18 cellular contexts compared by ENCODE assay signal in the genomic region with DNA sequence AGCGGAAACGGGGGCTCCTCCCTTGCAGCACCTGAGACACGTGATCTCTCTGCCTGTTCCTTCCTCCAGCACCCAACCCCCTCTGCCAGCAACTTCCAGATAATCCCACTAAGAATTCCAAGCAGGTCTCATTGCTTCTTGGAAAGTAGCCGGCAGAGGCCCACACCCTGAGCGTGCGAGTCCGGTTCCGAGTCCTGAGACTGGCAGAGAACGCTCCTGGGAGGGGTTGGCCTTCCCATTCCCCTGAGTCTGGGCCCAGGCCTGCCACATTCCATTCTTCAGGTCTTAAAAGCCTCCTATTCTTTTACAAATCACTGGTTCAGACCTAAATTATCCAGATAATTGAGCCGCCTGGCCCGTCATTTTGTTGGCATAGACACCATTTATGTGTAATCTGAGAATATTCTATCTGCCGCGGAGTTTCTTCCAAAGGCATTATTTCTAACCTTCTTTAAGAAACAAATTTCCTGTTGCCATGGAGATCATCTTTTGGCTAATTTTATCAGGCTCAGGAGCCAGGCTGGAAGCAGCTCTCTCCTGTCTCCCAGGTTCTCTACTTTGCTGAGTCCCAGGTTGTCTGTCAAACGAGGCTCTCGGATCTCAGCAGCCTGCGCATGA.
DNase-seq lines count a peak whose midpoint lies in the region; ATAC-seq and TF ChIP-seq lines count a peak whose summit lies in the region.
"Had no signal": no experiment of that assay in that cellular context is flagged by ENCODE, and none has a peak within 500 bp of the region (broad histone marks: within the 10 kb centered on the region; RNA-seq: fewer than 3 reads in every experiment).

No MANE protein-coding gene starts in this region.

- H3K27me3 ChIP-seq in foreskin keratinocyte, result no peaks in the 10 kb centered on the region

- H3K4me3 Mint-ChIP-seq in mesothelial cell of epicardium, result peak overlapping the region; percentile 49
- H3K4me3 Mint-ChIP-seq: natural killer cell had no signal

- no peaks in the 10 kb centered on the region for H3K9me3 Mint-ChIP-seq in mesothelial cell of epicardium
- H3K9me3 Mint-ChIP-seq: natural killer cell had no signal

- no peaks in the 10 kb centered on the region for H3K36me3 Mint-ChIP-seq in mesothelial cell of epicardium
- H3K36me3 Mint-ChIP-seq: natural killer cell had no signal

- H3K27ac ChIP-seq in foreskin keratinocyte, result no peak overlapping the region
- peak overlapping the region; percentile 17 for H3K27ac ChIP-seq in temporal lobe (ENCODE audit: low read depth, low read length)
- H3K27ac ChIP-seq: coronary artery, esophagus squamous epithelium, lower lobe of right lung had no signal

- H3K27me3 Mint-ChIP-seq in mesothelial cell of epicardium (ENCODE audit: low read depth), result no peaks in the 10 kb centered on the region

- no peaks in the 10 kb centered on the region for H3K4me1 ChIP-seq in foreskin keratinocyte
- H3K4me1 ChIP-seq: lower lobe of right lung had no signal

- DNase-seq in NCI-H748 treated with DMSO at 0.1 percent for 48 hours (lab: John Stamatoyannopoulos, UW) (peak; percentile 4), foreskin keratinocyte (peak in 1 of 2 donors; percentile 28), mesothelial cell of epicardium (ENCODE audit: low spot score in 2 of 2, unreplicated experiment in 2 of 2) (peak in 1 of 2 experiments; percentile 64), NCI-H2081 (lab: John Stamatoyannopoulos, UW) (no peak)
- DNase-seq: activated CD8-positive, alpha-beta memory T cell treated with anti-CD3 and anti-CD28 coated beads for 24 hours; amniotic stem cell; DMS79 treated with DMSO at 0.1 percent for 48 hours; esophagus squamous epithelium; lower lobe of right lung; natural killer cell; NCI-H1436; NCI-H510A treated with DMSO at 0.1 percent for 48 hours; stimulated activated CD4-positive, alpha-beta T cell treated with anti-CD3 and anti-CD28 coated beads, Interleukin-4, amount 100 ng/mL, for 24 hours; SW 1271 had no signal

- peaks cover 32% of the 10 kb centered on the region for H3K4me1 Mint-ChIP-seq in mesothelial cell of epicardium
- H3K4me1 Mint-ChIP-seq: natural killer cell had no signal

- TF ChIP-seq CTCF in foreskin keratinocyte (conservative IDR thresholded peaks at IDR 0.05), result no peak
- TF ChIP-seq CTCF in mesothelial cell of epicardium (IDR thresholded peaks at IDR 0.05; ENCODE audit: unreplicated experiment), result no peak

- peak overlapping the region; percentile 96 for H3K27ac Mint-ChIP-seq in mesothelial cell of epicardium
- H3K27ac Mint-ChIP-seq: natural killer cell had no signal

- ATAC-seq in foreskin keratinocyte (peak; percentile 47), GM18870 (IDR thresholded peaks at IDR 0.05; ENCODE audit: unreplicated experiment) (no peak), GM21737 (IDR thresholded peaks at IDR 0.05; ENCODE audit: unreplicated experiment) (no peak)
- ATAC-seq: lower lobe of right lung, natural killer cell had no signal
